Comparison of ENCODE assay signal across 20 cellular contexts in the genomic region with DNA sequence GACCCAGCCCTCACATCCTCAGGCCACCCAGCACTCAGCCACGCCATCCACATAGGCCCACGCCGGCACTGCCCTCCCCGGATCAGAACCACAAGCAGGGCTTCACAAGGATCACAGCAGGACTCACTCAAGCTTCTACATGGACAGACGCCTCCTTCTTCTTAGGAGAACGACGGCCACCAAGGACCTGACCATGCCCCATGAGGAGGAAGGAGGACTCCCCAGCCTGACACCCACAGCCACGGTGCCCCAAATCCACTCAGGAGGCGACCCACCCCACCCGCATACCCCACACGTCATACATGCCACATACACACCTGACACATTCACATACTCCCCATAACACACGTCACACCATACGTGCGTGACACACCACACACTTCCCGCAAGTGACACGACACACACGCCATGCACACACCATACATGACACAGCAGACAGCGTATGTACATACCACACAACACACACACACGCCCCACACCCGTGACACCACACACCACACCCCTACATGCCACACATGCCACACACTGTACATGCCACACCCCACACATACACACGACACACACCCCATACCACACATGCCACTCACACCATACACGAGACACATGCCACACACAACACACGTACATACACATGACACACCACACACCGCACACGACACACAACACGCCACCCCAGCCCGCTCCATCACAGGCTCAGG. TPM values are rescaled to one million over a fixed set of nuclear protein-coding genes. Genes with fewer than 3 reads are reported as not detected.
DNase-seq lines count a peak whose midpoint lies in the region; ATAC-seq, FAIRE-seq and TF ChIP-seq lines count a peak whose summit lies in the region.
"Had no signal": no experiment of that assay in that cellular context is flagged by ENCODE, and none has a peak within 500 bp of the region (broad histone marks: within the 10 kb centered on the region; RNA-seq: fewer than 3 reads in every experiment).

No MANE protein-coding gene starts in this region.

- H3K4me1 ChIP-seq in CD4-positive, CD25-positive, alpha-beta regulatory T cell (ENCODE audit: control insufficient read depth, insufficient read depth, low read length, poor library complexity, severe bottlenecking), result no peaks in the 10 kb centered on the region
- H3K4me1 ChIP-seq in GM23338 (ENCODE audit: insufficient read depth), result no peaks in the 10 kb centered on the region
- H3K4me1 ChIP-seq in colonic mucosa, result no peaks in the 10 kb centered on the region

- intact Hi-C loops in colonic mucosa (cut with DNase I), result no loop called here

- no peak overlapping the region for H3K4me3 Mint-ChIP-seq in CD4-positive, CD25-positive, alpha-beta regulatory T cell
- H3K4me3 Mint-ChIP-seq in GM23338 (no peak overlapping the region), chondrocyte (ENCODE audit: unreplicated experiment) (no peak overlapping the region), osteocyte (ENCODE audit: unreplicated experiment) (no peak overlapping the region)
- H3K4me3 Mint-ChIP-seq: B cell had no signal

- FAIRE-seq in D721Med (lab: Jason Lieb, UNC), result no peak
- FAIRE-seq: GM19239 had no signal

- H3K4me3 ChIP-seq in CD4-positive, CD25-positive, alpha-beta regulatory T cell (ENCODE audit: low read depth, low read length), result no peak overlapping the region
- H3K4me3 ChIP-seq in GM23338 (no peak overlapping the region), colonic mucosa (no peak overlapping the region)
- H3K4me3 ChIP-seq: esophagus squamous epithelium, skin epidermis, testis had no signal

- no peaks in the 10 kb centered on the region for H3K9me3 ChIP-seq in CD4-positive, CD25-positive, alpha-beta regulatory T cell (ENCODE audit: control insufficient read depth in 2 of 2, low read length in 2 of 2)
- H3K9me3 ChIP-seq in colonic mucosa, result no peaks in the 10 kb centered on the region
- H3K9me3 ChIP-seq: esophagus squamous epithelium, testis had no signal

- no peak overlapping the region for H2AFZ ChIP-seq in GM23338
- H2AFZ ChIP-seq: parathyroid adenoma had no signal

- no peak overlapping the region for H3K4me2 ChIP-seq in GM23338

- H3K9me3 Mint-ChIP-seq in CD4-positive, CD25-positive, alpha-beta regulatory T cell, result peaks cover 0 to 2% (median 0%) of the 10 kb centered on the region in 7 donors
- H3K9me3 Mint-ChIP-seq in GM23338 (no peaks in the 10 kb centered on the region; the same call in 1 of the 3 replicates), chondrocyte (ENCODE audit: low read depth) (no peaks in the 10 kb centered on the region), osteocyte (ENCODE audit: unreplicated experiment) (no peaks in the 10 kb centered on the region)

- H3K9me2 ChIP-seq in GM23338 (ENCODE audit: insufficient read depth), result no peaks in the 10 kb centered on the region

- peaks cover 17% of the 10 kb centered on the region for H4K20me1 ChIP-seq in GM23338 (replicated peaks; ENCODE audit: insufficient read depth)

- TF ChIP-seq CTCF in GM23338 (conservative IDR thresholded peaks at IDR 0.05; ENCODE audit: low read depth in 2 of 2) (no peak), chondrocyte (IDR thresholded peaks at IDR 0.05) (no peak), osteocyte (IDR thresholded peaks at IDR 0.05) (no peak), D721Med (IDR thresholded peaks at IDR 0.05; ENCODE audit: insufficient read depth, missing control alignments) (no peak), colonic mucosa (IDR thresholded peaks at IDR 0.05) (no peak)

- no peak overlapping the region for H3K9ac ChIP-seq in colonic mucosa (ENCODE audit: low read depth in 2 of 2, low read length in 2 of 2)
- H3K9ac ChIP-seq: parathyroid adenoma had no signal

- peaks cover 26% of the 10 kb centered on the region for H3K36me3 ChIP-seq in CD4-positive, CD25-positive, alpha-beta regulatory T cell (ENCODE audit: control insufficient read depth, insufficient read depth, low read length)
- no peaks in the 10 kb centered on the region; the same call in 1 of the 2 replicates for H3K36me3 ChIP-seq in GM23338 (ENCODE audit: insufficient read depth)
- no peaks in the 10 kb centered on the region for H3K36me3 ChIP-seq in colonic mucosa

- no peaks in the 10 kb centered on the region for H3F3A ChIP-seq in GM23338 (replicated peaks; ENCODE audit: low read depth)

- no peak for ATAC-seq in CD4-positive, CD25-positive, alpha-beta regulatory T cell (ENCODE audit: low read depth in 2 of 2)
- ATAC-seq in GM23338 (no peak), HG03439 (IDR thresholded peaks at IDR 0.05; ENCODE audit: unreplicated experiment) (no peak)

- DNase-seq in CD4-positive, CD25-positive, alpha-beta regulatory T cell, result no peak
- DNase-seq in GM23338 (ENCODE audit: low spot score) (no peak), chondrocyte (ENCODE audit: low spot score) (peak; percentile 90), osteocyte (ENCODE audit: extremely low spot score, unreplicated experiment) (no peak), D721Med (ENCODE audit: insufficient read length, low spot score) (no peak), colonic mucosa (no peak)
- DNase-seq: activated CD4-positive, CD25-positive, alpha-beta regulatory T cell treated with anti-CD3 and anti-CD28 coated beads, Interleukin-2, amount 50 U/mL, for 72 hours; DMS79 treated with DMSO at 0.1 percent for 48 hours; esophagus squamous epithelium; NCI-H1930; NCI-H446 treated with DMSO at 0.1 percent for 48 hours; SIG-M5; stimulated activated CD4-positive, alpha-beta T cell treated with anti-CD3 and anti-CD28 coated beads, Interleukin-4, amount 100 ng/mL, for 24 hours; stimulated activated CD8-positive, alpha-beta memory T cell treated with anti-CD3 and anti-CD28 coated beads, Interleukin-4, amount 100 ng/mL, for 48 hours; testis had no signal

- no peaks in the 10 kb centered on the region for H3K27me3 Mint-ChIP-seq in CD4-positive, CD25-positive, alpha-beta regulatory T cell
- H3K27me3 Mint-ChIP-seq in GM23338 (ENCODE audit: insufficient read depth, low read depth, poor library complexity) (peaks cover 12% of the 10 kb centered on the region), chondrocyte (ENCODE audit: low read depth) (no peaks in the 10 kb centered on the region), osteocyte (ENCODE audit: unreplicated experiment) (no peaks in the 10 kb centered on the region)
- H3K27me3 Mint-ChIP-seq: B cell had no signal

- H3K4me1 Mint-ChIP-seq in CD4-positive, CD25-positive, alpha-beta regulatory T cell, result peaks cover 0 to 12% (median 5%) of the 10 kb centered on the region in 4 donors
- H3K4me1 Mint-ChIP-seq in GM23338, result peaks cover 16% of the 10 kb centered on the region
- H3K4me1 Mint-ChIP-seq in chondrocyte (ENCODE audit: low read depth), result peaks cover 28% of the 10 kb centered on the region
- H3K4me1 Mint-ChIP-seq in osteocyte (ENCODE audit: unreplicated experiment), result peaks cover 17% of the 10 kb centered on the region

- no peaks in the 10 kb centered on the region for H3K27me3 ChIP-seq in CD4-positive, CD25-positive, alpha-beta regulatory T cell (ENCODE audit: control insufficient read depth, insufficient read depth, low read length)
- no peaks in the 10 kb centered on the region for H3K27me3 ChIP-seq in GM23338 (ENCODE audit: insufficient read depth)
- H3K27me3 ChIP-seq in colonic mucosa, result no peaks in the 10 kb centered on the region
- H3K27me3 ChIP-seq: esophagus squamous epithelium, testis had no signal

- peak overlapping the region in 2 of 3 donors; percentile 33 to 86 for H3K27ac Mint-ChIP-seq in CD4-positive, CD25-positive, alpha-beta regulatory T cell
- peak overlapping the region; percentile 73; the same call in 1 of the 2 replicates for H3K27ac Mint-ChIP-seq in GM23338
- H3K27ac Mint-ChIP-seq in chondrocyte (ENCODE audit: unreplicated experiment), result peak overlapping the region; percentile 28
- peak overlapping the region; percentile 23 for H3K27ac Mint-ChIP-seq in osteocyte (ENCODE audit: unreplicated experiment)
- H3K27ac Mint-ChIP-seq: B cell had no signal

- H3K79me2 ChIP-seq in GM23338 (replicated peaks; ENCODE audit: insufficient read depth), result peaks cover 50% of the 10 kb centered on the region

- no peak overlapping the region for H3K27ac ChIP-seq in CD4-positive, CD25-positive, alpha-beta regulatory T cell (ENCODE audit: insufficient read depth, low read length, poor library complexity, severe bottlenecking)
- no peak overlapping the region for H3K27ac ChIP-seq in GM23338 (ENCODE audit: low read depth)
- no peak overlapping the region for H3K27ac ChIP-seq in colonic mucosa
- H3K27ac ChIP-seq: esophagus squamous epithelium, parathyroid adenoma, testis had no signal

- H3K36me3 Mint-ChIP-seq in CD4-positive, CD25-positive, alpha-beta regulatory T cell, result peaks cover 20% of the 10 kb centered on the region
- peaks cover 21% of the 10 kb centered on the region for H3K36me3 Mint-ChIP-seq in GM23338 (ENCODE audit: low read depth)
- H3K36me3 Mint-ChIP-seq in chondrocyte (ENCODE audit: low read depth), result peaks cover 11% of the 10 kb centered on the region
- H3K36me3 Mint-ChIP-seq in osteocyte (ENCODE audit: unreplicated experiment), result peaks cover 14% of the 10 kb centered on the region

TF ChIP-seq in GM23338, 12 proteins besides CTCF, POLR2A, EP300 and RAD21 (continues in another document):
- no peak for TF ChIP-seq EZH2 (IDR thresholded peaks at IDR 0.05; ENCODE audit: low read depth, unreplicated experiment)
- TF ChIP-seq, protein P1, sequence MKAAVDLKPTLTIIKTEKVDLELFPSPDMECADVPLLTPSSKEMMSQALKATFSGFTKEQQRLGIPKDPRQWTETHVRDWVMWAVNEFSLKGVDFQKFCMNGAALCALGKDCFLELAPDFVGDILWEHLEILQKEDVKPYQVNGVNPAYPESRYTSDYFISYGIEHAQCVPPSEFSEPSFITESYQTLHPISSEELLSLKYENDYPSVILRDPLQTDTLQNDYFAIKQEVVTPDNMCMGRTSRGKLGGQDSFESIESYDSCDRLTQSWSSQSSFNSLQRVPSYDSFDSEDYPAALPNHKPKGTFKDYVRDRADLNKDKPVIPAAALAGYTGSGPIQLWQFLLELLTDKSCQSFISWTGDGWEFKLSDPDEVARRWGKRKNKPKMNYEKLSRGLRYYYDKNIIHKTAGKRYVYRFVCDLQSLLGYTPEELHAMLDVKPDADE (IDR thresholded peaks at IDR 0.05), result no peak
- TF ChIP-seq CREB1 (CRISPR knock-in tag; IDR thresholded peaks at IDR 0.05; ENCODE audit: low read depth), result no peak
- TF ChIP-seq NANOG (IDR thresholded peaks at IDR 0.05; ENCODE audit: borderline replicate concordance), result no peak
- TF ChIP-seq ZNF331 (CRISPR knock-in tag; IDR thresholded peaks at IDR 0.05; ENCODE audit: low read depth), result no peak

RNA-seq across cellular contexts. Expression of a gene that starts 50.4 kb away (rescaled TPM):
- 35.6 TPM for total RNA-seq in CD4-positive, CD25-positive, alpha-beta regulatory T cell
- polyA plus RNA-seq in CD4-positive, CD25-positive, alpha-beta regulatory T cell, result under 1 TPM; 0.45 to 0.79 (median 0.58) TPM
- total RNA-seq in GM23338 (2014; rRNA removed; shearing (Covaris generic)), result 15.4 and 23.4 TPM in 2 replicates
- 17.8 and 19.9 TPM in 2 replicates for polyA plus RNA-seq in GM23338 (2016; fragmentation: Nextera tagmentation; extraction: Ambion mirVana)
- total RNA-seq in chondrocyte (57.7 to 61.2 TPM (median 60.9 TPM) in 3 replicates), osteocyte (65.8 and 68.8 TPM in 2 replicates), colonic mucosa (10 to 100 TPM; 26.4 to 59.2 TPM)

Comparison
In these comparisons a context has a peak if more than half of its experiments do, and no peak if none do; other contexts are left out.
1. H3K27ac Mint-ChIP-seq: peak in every context shown above with its lines; median percentile 73 in GM23338; 60 in CD4-positive, CD25-positive, alpha-beta regulatory T cell; 28 in chondrocyte; 23 in osteocyte.